In genomic region chr6:26235240-26235730, GRCh38 we compare ENCODE assay signal across 8 cellular contexts.
A peak's percentile ranks its signal among the peaks of the same experiment; 100 is the strongest.
DNase-seq lines count a peak whose midpoint lies in the region; ATAC-seq, FAIRE-seq and TF ChIP-seq lines count a peak whose summit lies in the region.

No MANE protein-coding gene starts in this region.

- intact Hi-C loops in left ventricle myocardium inferior (cut with micrococcal nuclease) = no loop called here
- intact Hi-C loops in Right ventricle myocardium inferior (cut with DNase I) = no loop called here
- intact Hi-C loops in HepG2 (cut with micrococcal nuclease; ENCODE audit: unreplicated experiment) = no loop called here
- intact Hi-C loops in gastrocnemius medialis (cut with DNase I; ENCODE audit: low total_unique reads) = no loop called here

- H3K27me3 Mint-ChIP-seq in activated naive CD8-positive, alpha-beta T cell treated with anti-CD3 and anti-CD28 coated beads, Interleukin-2, amount 50 U/mL, for 24 hours = peaks cover 2% of the 10 kb centered on the region

- ATAC-seq in Right ventricle myocardium inferior (no peak), HepG2 (no peak), GM19452 (IDR thresholded peaks at IDR 0.05; ENCODE audit: unreplicated experiment) (no peak), HG03520 (IDR thresholded peaks at IDR 0.05; ENCODE audit: unreplicated experiment) (no peak), gastrocnemius medialis (no peak)
- ATAC-seq in activated naive CD8-positive, alpha-beta T cell treated with anti-CD3 and anti-CD28 coated beads, Interleukin-2, amount 50 U/mL, for 24 hours = no peak

- H4K20me1 ChIP-seq in HepG2 (ENCODE audit: insufficient read depth, low read length) = no peaks in the 10 kb centered on the region

- TF ChIP-seq POLR2A in HepG2 (IDR thresholded peaks at IDR 0.05; ENCODE audit: insufficient read depth in 1 of 2, low read depth in 2 of 2, low read length in 2 of 2) (no peak), gastrocnemius medialis (IDR thresholded peaks at IDR 0.05) (no peak)

- no peaks in the 10 kb centered on the region for H3K79me2 ChIP-seq in HepG2 (ENCODE audit: insufficient read depth, low read length)

- CTCF ChIA-PET in HepG2 (lab: Yijun Ruan, JAX; ENCODE audit: low intra/inter-chr PET ratio, low total read pairs) = no interaction called here

- H3K27ac ChIP-seq in left ventricle myocardium inferior (replicated peaks) (peak overlapping the region; percentile 60), HepG2 (ENCODE audit: extremely low read length, insufficient read depth, low read length) (no peak overlapping the region), gastrocnemius medialis (no peak overlapping the region)

- TF ChIP-seq CTCF in left ventricle myocardium inferior (IDR thresholded peaks at IDR 0.05; ENCODE audit: borderline replicate concordance) = no peak
- TF ChIP-seq CTCF in HepG2 (CRISPR knock-in tag; IDR thresholded peaks at IDR 0.05) = no peak
- TF ChIP-seq CTCF in gastrocnemius medialis (IDR thresholded peaks at IDR 0.05 in 4 of 5, conservative IDR thresholded peaks at IDR 0.05 in 1 of 5) = no peak

- TF ChIP-seq EP300 in HepG2 (IDR thresholded peaks at IDR 0.05; ENCODE audit: low read depth in 2 of 2, low read length in 2 of 2) = no peak
- no peak for TF ChIP-seq EP300 in HepG2 (CRISPR knock-in tag; IDR thresholded peaks at IDR 0.05; ENCODE audit: borderline replicate concordance)

- peaks cover 89% of the 10 kb centered on the region for H3K27me3 ChIP-seq in left ventricle myocardium inferior (ENCODE audit: low read depth)
- H3K27me3 ChIP-seq in HepG2 (ENCODE audit: control insufficient read depth in 1 of 2, insufficient read depth in 2 of 2, low read length in 2 of 2) = peaks cover 0 to 28% of the 10 kb centered on the region in 2 experiments; a peak in 3 of 5 replicates
- peaks cover 87 to 99% (median 99%) of the 10 kb centered on the region in 3 donors for H3K27me3 ChIP-seq in gastrocnemius medialis

- peak overlapping the region; percentile 82 for H3K4me3 Mint-ChIP-seq in activated naive CD8-positive, alpha-beta T cell treated with anti-CD3 and anti-CD28 coated beads, Interleukin-2, amount 50 U/mL, for 24 hours

- peaks cover 31% of the 10 kb centered on the region for H3K4me1 ChIP-seq in left ventricle myocardium inferior
- peaks cover 25% of the 10 kb centered on the region; the same call in 1 of the 2 replicates for H3K4me1 ChIP-seq in HepG2 (ENCODE audit: insufficient read depth, low read length)
- peaks cover 0 to 18% of the 10 kb centered on the region in 2 donors for H3K4me1 ChIP-seq in gastrocnemius medialis

- H2AFZ ChIP-seq in HepG2 (ENCODE audit: low read length) = peak overlapping the region; percentile 91

- no peak for TF ChIP-seq RAD21 in HepG2 (CRISPR knock-in tag; IDR thresholded peaks at IDR 0.05)

- H3K4me2 ChIP-seq in HepG2 (ENCODE audit: low read depth, low read length) = peak overlapping the region; percentile 97

- no peaks in the 10 kb centered on the region for H3K9me3 ChIP-seq in left ventricle myocardium inferior (replicated peaks)
- H3K9me3 ChIP-seq in HepG2 (ENCODE audit: low read length) = no peaks in the 10 kb centered on the region
- no peaks in the 10 kb centered on the region for H3K9me3 ChIP-seq in gastrocnemius medialis

- H3K36me3 ChIP-seq in left ventricle myocardium inferior = no peaks in the 10 kb centered on the region
- no peaks in the 10 kb centered on the region for H3K36me3 ChIP-seq in HepG2 (replicated peaks in 1 of 2; ENCODE audit: control insufficient read depth in 1 of 2, insufficient read depth in 2 of 2, low read length in 2 of 2)
- H3K36me3 ChIP-seq in gastrocnemius medialis = no peaks in the 10 kb centered on the region

- H3K4me1 Mint-ChIP-seq in activated naive CD8-positive, alpha-beta T cell treated with anti-CD3 and anti-CD28 coated beads, Interleukin-2, amount 50 U/mL, for 24 hours = peaks cover 39% of the 10 kb centered on the region

- H3K9me3 Mint-ChIP-seq in activated naive CD8-positive, alpha-beta T cell treated with anti-CD3 and anti-CD28 coated beads, Interleukin-2, amount 50 U/mL, for 24 hours = no peaks in the 10 kb centered on the region

- DNase-seq in left ventricle myocardium inferior (no peak), Right ventricle myocardium inferior (ENCODE audit: missing footprints) (no peak), HepG2 (ENCODE audit: low spot score) (no peak), NCI-H446 treated with DMSO at 0.1 percent for 48 hours (lab: John Stamatoyannopoulos, UW) (no peak), gastrocnemius medialis (no peak)
- DNase-seq in activated naive CD8-positive, alpha-beta T cell treated with anti-CD3 and anti-CD28 coated beads, Interleukin-2, amount 50 U/mL, for 24 hours = no peak

- H3K27ac Mint-ChIP-seq in activated naive CD8-positive, alpha-beta T cell treated with anti-CD3 and anti-CD28 coated beads, Interleukin-2, amount 50 U/mL, for 24 hours = peak overlapping the region; percentile 97

- POLR2A ChIA-PET in HepG2 (lab: Yijun Ruan, JAX) = interaction anchor here (0.8 to 3.2 kb wide), 7 partner anchors 9 to 78 kb away, joined by 3 to 17 read pairs (median 5); a partner anchor contains a TSS

- H3K4me3 ChIP-seq in left ventricle myocardium inferior (peak overlapping the region; percentile 63), HepG2 (replicated peaks in 1 of 3; ENCODE audit: insufficient read depth in 1 of 3, low read depth in 2 of 3, low read length in 3 of 3) (peak overlapping the region; percentile 49 to 73 (median 60); a peak in 5 of 6 replicates), gastrocnemius medialis (peak overlapping the region in 1 of 4 donors; percentile 47)

- peaks cover 2% of the 10 kb centered on the region for H3K36me3 Mint-ChIP-seq in activated naive CD8-positive, alpha-beta T cell treated with anti-CD3 and anti-CD28 coated beads, Interleukin-2, amount 50 U/mL, for 24 hours (ENCODE audit: low read depth)

- no peak for FAIRE-seq in HepG2 (lab: Jason Lieb, UNC)

- BruUV-seq in HepG2 (replicated peaks; lab: Mats Ljungman, UMichigan) = no TSS peak

- WGBS in HepG2 (ENCODE audit: low lambda C conversion rate) = 3% methylated on average over 5 of the region's 5 CpGs

- in situ Hi-C loops in HepG2 (cut with HindIII; ENCODE audit: extremely low pct_ligation_motif_present, low pct_unique_long_range_greater_than_20kb) (no loop called here), gastrocnemius medialis (cut with MboI; ENCODE audit: low sequenced_read_pairs in 4 of 4) (no loop called here)

- H3K9ac ChIP-seq in HepG2 (ENCODE audit: insufficient read depth, low read depth, low read length) = peak overlapping the region; percentile 21; the same call in 1 of the 2 replicates

TF ChIP-seq in HepG2, 621 proteins besides CTCF, POLR2A, EP300 and RAD21 (continues in another document):
- TF ChIP-seq ARID4A (CRISPR knock-in tag; IDR thresholded peaks at IDR 0.05; ENCODE audit: borderline replicate concordance) (no peak), FOXO4 (CRISPR knock-in tag; conservative IDR thresholded peaks at IDR 0.05) (no peak), ZNF597 (CRISPR knock-in tag; IDR thresholded peaks at IDR 0.05) (no peak), MBD4 (IDR thresholded peaks at IDR 0.05; ENCODE audit: borderline replicate concordance, low read length) (no peak)
